In the genomic region with DNA sequence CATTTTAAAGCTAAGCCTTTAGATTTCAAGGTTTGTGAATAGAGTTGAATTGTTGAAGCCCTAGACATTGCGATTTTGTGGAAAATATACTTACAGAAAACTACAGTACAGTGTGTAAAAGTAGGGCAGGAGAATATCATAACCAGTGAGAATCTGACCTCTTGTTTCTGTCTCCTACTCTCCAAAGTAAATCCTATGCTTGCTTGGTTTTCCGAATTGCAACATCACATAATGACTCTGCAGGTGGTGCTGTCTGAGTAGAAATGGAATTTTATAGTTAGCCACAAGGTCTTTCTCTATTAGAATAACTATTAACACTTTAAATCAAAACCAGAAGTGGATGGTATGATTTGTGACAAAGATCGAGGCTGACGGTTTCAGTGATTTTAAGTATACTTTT, we compare ENCODE assay signal across 16 cellular contexts.
DNase-seq lines count a peak whose midpoint lies in the region; ATAC-seq and TF ChIP-seq lines count a peak whose summit lies in the region.
"Had no signal": no experiment of that assay in that cellular context is flagged by ENCODE, and none has a peak within 500 bp of the region (broad histone marks: within the 10 kb centered on the region; RNA-seq: fewer than 3 reads in every experiment).

No MANE protein-coding gene starts in this region.

- H2AFZ ChIP-seq in PC-3 (ENCODE audit: low read length), result no peak overlapping the region

- H3K79me2 ChIP-seq in PC-3 (ENCODE audit: low read length), result no peaks in the 10 kb centered on the region

- no peaks in the 10 kb centered on the region for H3K9me2 ChIP-seq in PC-3 (replicated peaks; ENCODE audit: low read length)

- no peaks in the 10 kb centered on the region for H3F3A ChIP-seq in PC-3 (ENCODE audit: low read length, unreplicated experiment)

- H4K20me1 ChIP-seq in PC-3 (ENCODE audit: low read length), result no peaks in the 10 kb centered on the region

- H3K4me1 ChIP-seq in PC-3 (ENCODE audit: insufficient read depth, low read length) (no peaks in the 10 kb centered on the region), ectodermal cell (ENCODE audit: control insufficient read depth, insufficient read depth, low read length) (no peaks in the 10 kb centered on the region)
- H3K4me1 ChIP-seq: A549, uterus had no signal

- H3K27ac ChIP-seq in PC-3 (ENCODE audit: low read length), result no peak overlapping the region
- H3K27ac ChIP-seq in ectodermal cell (ENCODE audit: insufficient read depth, low read depth, low read length, poor library complexity, severe bottlenecking), result peak overlapping the region; percentile 63
- H3K27ac ChIP-seq: A549, SJCRH30, uterus had no signal

- 63 to 67% methylated on average over 3 to 4 of the region's 4 CpGs for WGBS in ectodermal cell, 2 experiments

- H3K9me3 ChIP-seq in PC-3 (ENCODE audit: low read length) (no peaks in the 10 kb centered on the region), ectodermal cell (ENCODE audit: control insufficient read depth, low read length) (no peaks in the 10 kb centered on the region)
- H3K9me3 ChIP-seq: A549, SJCRH30, uterus had no signal

- H3K4me2 ChIP-seq in PC-3 (ENCODE audit: low read length), result no peak overlapping the region
- H3K4me2 ChIP-seq: A549 had no signal

- H3K36me3 ChIP-seq in PC-3 (ENCODE audit: low read depth, low read length) (no peaks in the 10 kb centered on the region), ectodermal cell (ENCODE audit: control insufficient read depth, insufficient read depth, low read length) (no peaks in the 10 kb centered on the region)
- H3K36me3 ChIP-seq: SJCRH30, uterus had no signal

- H3K27me3 ChIP-seq in PC-3 (ENCODE audit: low read length) (no peaks in the 10 kb centered on the region), ectodermal cell (ENCODE audit: control insufficient read depth, insufficient read depth, low read length, poor library complexity, severe bottlenecking) (no peaks in the 10 kb centered on the region)
- H3K27me3 ChIP-seq: SJCRH30, uterus had no signal

- TF ChIP-seq CTCF in PC-3 (conservative IDR thresholded peaks at IDR 0.05; ENCODE audit: low read depth, low read length) (no peak; the same call in 1 of the 2 replicates), retinal pigment epithelial cell (conservative IDR thresholded peaks at IDR 0.05; ENCODE audit: low read depth, low read length) (peak; percentile 36)

- no peak overlapping the region for H3K9ac ChIP-seq in PC-3 (ENCODE audit: low read length)

- POLR2A ChIA-PET in PC-3 (lab: Charles Lee; ENCODE audit: unreplicated experiment), result no interaction called here

- intact Hi-C loops in PC-3 (cut with micrococcal nuclease), result loop anchor here (5.0 kb wide), 1 partner anchor 121 kb away; no protein-coding TSS in a partner anchor

- no TSS peak for BruUV-seq in PC-3 (replicated peaks; lab: Mats Ljungman, UMichigan)

- DNase-seq in NCI-H748 (lab: John Stamatoyannopoulos, UW; ENCODE audit: unreplicated experiment) (peak; percentile 43), NCI-H748 treated with DMSO at 0.1 percent for 48 hours (lab: John Stamatoyannopoulos, UW) (no peak), PC-3 (peak; percentile 6), retinal pigment epithelial cell (ENCODE audit: low read depth) (peak; percentile 77), NCI-H2081 treated with DMSO at 0.1 percent for 48 hours (lab: John Stamatoyannopoulos, UW) (no peak)
- DNase-seq in stimulated activated naive CD8-positive, alpha-beta T cell treated with anti-CD3 and anti-CD28 coated beads, Interleukin-15, Interleukin-2, amounts not matched to agents 100 U/mL and 50 U/mL, for 24 hours, result no peak
- DNase-seq: activated CD8-positive, alpha-beta T cell treated with anti-CD3 and anti-CD28 coated beads, Interleukin-2, amount 10 ng/mL, durations not matched to agents 7 days and 5 days; effector CD4-positive, alpha-beta T cell; NK-92 treated with Interleukin-12 subunit alpha and Interleukin-12 subunit beta, amount 100 ng/mL, for 24 hours; stimulated activated naive CD4-positive, alpha-beta T cell; uterus had no signal

- ATAC-seq in PC-3 (no peak), GM18511 (IDR thresholded peaks at IDR 0.05; ENCODE audit: unreplicated experiment) (no peak)
- no peak for ATAC-seq in stimulated activated naive CD8-positive, alpha-beta T cell treated with anti-CD3 and anti-CD28 coated beads, Interleukin-15, Interleukin-2, amounts not matched to agents 100 U/mL and 50 U/mL, for 24 hours
- ATAC-seq: A549; activated CD8-positive, alpha-beta T cell treated with anti-CD3 and anti-CD28 coated beads, Interleukin-2, amount 10 ng/mL, durations not matched to agents 7 days and 5 days; activated T-helper 17 cell treated with anti-CD3 and anti-CD28 coated beads, Interleukin-2, amount 50 U/mL, for 72 hours had no signal

- CTCF ChIA-PET in PC-3 (lab: Charles Lee), result no interaction called here

- H3K4me3 ChIP-seq in PC-3 (ENCODE audit: low read length) (no peak overlapping the region), ectodermal cell (ENCODE audit: insufficient read depth, low read depth, low read length) (no peak overlapping the region), retinal pigment epithelial cell (ENCODE audit: low read length) (no peak overlapping the region)
- H3K4me3 ChIP-seq: A549, SJCRH30, uterus had no signal

Comparison
In these comparisons a context has a peak if more than half of its experiments do, and no peak if none do; other contexts are left out.
1. DNase-seq: peak in NCI-H748 (single experiment), PC-3 (single experiment) and retinal pigment epithelial cell (single experiment); none in NCI-H748 treated with DMSO at 0.1 percent for 48 hours (single experiment), stimulated activated naive CD8-positive, alpha-beta T cell treated with anti-CD3 and anti-CD28 coated beads, Interleukin-15, Interleukin-2, amounts not matched to agents 100 U/mL and 50 U/mL, for 24 hours (single experiment) and NCI-H2081 treated with DMSO at 0.1 percent for 48 hours (single experiment).